In genomic region chr16:85236832-85237177, GRCh38 we compare ENCODE assay signal across 7 cellular contexts.
DNase-seq lines count a peak whose midpoint lies in the region; TF ChIP-seq lines count a peak whose summit lies in the region.
"Not testable (repeated sequence)": the region's sequence is repeated elsewhere in the genome, so short reads cannot be mapped to it uniquely, and the experiment has no call there.

No MANE protein-coding gene starts in this region.

- H3K36me3 Mint-ChIP-seq in brain, result not testable (repeated sequence)

- not testable (repeated sequence) for H3K9me3 Mint-ChIP-seq in brain

- not testable (repeated sequence) for H3K23ac ChIP-seq in trophoblast cell (ENCODE audit: low read length)

- TF ChIP-seq CTCF in brain (conservative IDR thresholded peaks at IDR 0.05); fibroblast of the aortic adventitia (IDR thresholded peaks at IDR 0.05; ENCODE audit: insufficient read depth, low read length): not testable (repeated sequence)

- not testable (repeated sequence) for H3K4ac ChIP-seq in trophoblast cell (ENCODE audit: low read depth, low read length)

- H4K12ac ChIP-seq in trophoblast cell (ENCODE audit: low read depth, low read length), result not testable (repeated sequence)

- peak overlapping the region in 4 of 5 experiments; percentile 35 to 84 (median 74) for H3K27ac Mint-ChIP-seq in brain

- H2BK12ac ChIP-seq in trophoblast cell (ENCODE audit: low read length), result peak overlapping the region; percentile 7

- peak overlapping the region; percentile 68 for H4K91ac ChIP-seq in trophoblast cell (ENCODE audit: low read depth, low read length)

- no CpG with 5 or more reads among the region's 6 CpGs for WGBS in trophoblast cell (ENCODE audit: extremely low coverage, insufficient coverage, insufficient read length)

- H3K27ac ChIP-seq in BLaER1 treated with 17β-estradiol and CSF1 and Interleukin-3, amounts not matched to agents 10 nM and 100 nM; SJSA1; trophoblast cell (ENCODE audit: low read depth, low read length): not testable (repeated sequence)

- H2BK120ac ChIP-seq in trophoblast cell (ENCODE audit: insufficient read depth, low read length, poor library complexity), result peak overlapping the region; percentile 59

- H3K79me2 ChIP-seq in trophoblast cell (ENCODE audit: control insufficient read depth, insufficient read depth, low read length, poor library complexity), result not testable (repeated sequence)

- not testable (repeated sequence) for H3K9me3 ChIP-seq in BLaER1 treated with 17β-estradiol and CSF1 and Interleukin-3, amounts not matched to agents 10 nM and 100 nM (replicated peaks in 1 of 11); SJSA1 (replicated peaks); trophoblast cell (ENCODE audit: insufficient read depth, low read depth, low read length)

- peak overlapping the region; percentile 69 for H3K18ac ChIP-seq in trophoblast cell (ENCODE audit: low read length)

- H3K36me3 ChIP-seq in BLaER1 treated with 17β-estradiol and CSF1 and Interleukin-3, amounts not matched to agents 10 nM and 100 nM; SJSA1; trophoblast cell (ENCODE audit: control insufficient read depth in 1 of 2, insufficient read depth in 2 of 2, low read length in 2 of 2): not testable (repeated sequence)

- H2AFZ ChIP-seq in trophoblast cell (ENCODE audit: insufficient read depth, low read length, poor library complexity), result not testable (repeated sequence)

- peaks cover 39 to 100% (median 95%) of the 10 kb centered on the region in 10 experiments for H3K4me1 ChIP-seq in BLaER1 treated with 17β-estradiol and CSF1 and Interleukin-3, amounts not matched to agents 10 nM and 100 nM
- H3K4me1 ChIP-seq in SJSA1 (replicated peaks), result peaks cover 62% of the 10 kb centered on the region
- peaks cover 14 to 28% of the 10 kb centered on the region in 2 experiments for H3K4me1 ChIP-seq in trophoblast cell (ENCODE audit: control insufficient read depth in 1 of 2, insufficient read depth in 2 of 2, low read length in 2 of 2)

- H3K4me3 ChIP-seq in BLaER1 treated with 17β-estradiol and CSF1 and Interleukin-3, amounts not matched to agents 10 nM and 100 nM; SJSA1; fibroblast of the aortic adventitia (ENCODE audit: low read depth, low read length); trophoblast cell (ENCODE audit: low read depth, low read length): not testable (repeated sequence)

- H3K9ac ChIP-seq in BLaER1 treated with 17β-estradiol and CSF1 and Interleukin-3, amounts not matched to agents 10 nM and 100 nM; trophoblast cell (ENCODE audit: low read length): not testable (repeated sequence)

- H3K79me1 ChIP-seq in trophoblast cell (ENCODE audit: low read length), result peaks cover 30% of the 10 kb centered on the region

- H4K20me1 ChIP-seq in BLaER1 treated with 17β-estradiol and CSF1 and Interleukin-3, amounts not matched to agents 10 nM and 100 nM, result peaks cover 0 to 28% (median 6%) of the 10 kb centered on the region in 11 experiments; a peak in 9 of 22 replicates

- not testable (repeated sequence) for H4K8ac ChIP-seq in trophoblast cell (ENCODE audit: low read depth, low read length)

- peaks cover 68% of the 10 kb centered on the region for H3K4me1 Mint-ChIP-seq in brain

- peaks cover 0 to 18% (median 0%) of the 10 kb centered on the region in 11 experiments; a peak in 6 of 22 replicates for H3K27me3 ChIP-seq in BLaER1 treated with 17β-estradiol and CSF1 and Interleukin-3, amounts not matched to agents 10 nM and 100 nM
- H3K27me3 ChIP-seq in SJSA1 (replicated peaks); trophoblast cell (ENCODE audit: insufficient read depth, low read length): not testable (repeated sequence)

- peak overlapping the region in 3 of 5 experiments; percentile 50 to 71 (median 51) for H3K4me3 Mint-ChIP-seq in brain

- peak overlapping the region; percentile 78 for H2BK5ac ChIP-seq in trophoblast cell (ENCODE audit: low read depth, low read length, poor library complexity)

- H3K14ac ChIP-seq in trophoblast cell (ENCODE audit: low read length), result peak overlapping the region; percentile 41

- DNase-seq in HCEC 1CT, result peak; percentile 27
- DNase-seq in SJSA1 (ENCODE audit: low read depth in 1 of 2, low spot score in 2 of 2), result peak; percentile 51 to 68
- peak; percentile 34 for DNase-seq in fibroblast of the aortic adventitia (ENCODE audit: low read depth)
- DNase-seq in myocyte (ENCODE audit: low read depth), result peak; percentile 78
- DNase-seq in trophoblast cell, result not testable (repeated sequence)

- not testable (repeated sequence) for H3K27me3 Mint-ChIP-seq in brain

- peak overlapping the region in 10 of 11 experiments; percentile 86 to 99 (median 94); a peak in 18 of 22 replicates for H3K4me2 ChIP-seq in BLaER1 treated with 17β-estradiol and CSF1 and Interleukin-3, amounts not matched to agents 10 nM and 100 nM
- not testable (repeated sequence) for H3K4me2 ChIP-seq in trophoblast cell (ENCODE audit: low read length)

- H2AK5ac ChIP-seq in trophoblast cell (ENCODE audit: low read length), result peak overlapping the region; percentile 80
